In the genomic region with DNA sequence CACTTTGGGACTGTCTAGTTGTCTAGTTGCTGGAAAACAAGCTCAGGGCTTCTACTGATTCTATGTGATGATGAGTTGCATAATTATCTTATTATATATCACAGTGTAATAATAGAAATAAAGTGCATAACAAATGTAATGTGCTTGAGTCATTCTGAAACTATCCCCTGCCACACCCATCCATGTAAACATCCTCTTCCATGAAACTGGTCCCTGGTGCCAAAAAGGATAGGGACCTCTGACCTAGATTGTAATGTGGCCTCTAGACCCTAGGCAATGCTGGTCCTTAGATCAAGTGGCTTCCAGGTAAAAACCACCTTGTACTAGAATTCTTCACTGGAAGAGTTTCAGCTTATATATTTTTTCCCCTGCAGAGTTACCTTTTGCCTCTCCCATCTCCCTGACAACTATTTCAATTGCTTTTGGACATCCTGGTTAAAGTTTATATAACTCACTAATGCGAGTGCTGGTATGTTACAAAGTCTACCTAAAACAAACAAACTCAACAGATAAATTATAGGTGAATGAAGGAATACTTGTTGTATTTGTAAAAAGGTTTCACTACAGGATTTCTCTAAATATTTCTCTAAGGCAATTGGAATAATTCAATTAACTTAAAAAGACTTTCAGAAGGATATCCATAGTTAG, we compare ENCODE assay signal across 1 cellular context.
TF ChIP-seq lines count a peak whose summit lies in the region.

No MANE protein-coding gene starts in this region.

TF ChIP-seq in GM23338, 12 proteins besides CTCF, POLR2A, EP300 and RAD21 (continued from another document):
- TF ChIP-seq, protein P1, sequence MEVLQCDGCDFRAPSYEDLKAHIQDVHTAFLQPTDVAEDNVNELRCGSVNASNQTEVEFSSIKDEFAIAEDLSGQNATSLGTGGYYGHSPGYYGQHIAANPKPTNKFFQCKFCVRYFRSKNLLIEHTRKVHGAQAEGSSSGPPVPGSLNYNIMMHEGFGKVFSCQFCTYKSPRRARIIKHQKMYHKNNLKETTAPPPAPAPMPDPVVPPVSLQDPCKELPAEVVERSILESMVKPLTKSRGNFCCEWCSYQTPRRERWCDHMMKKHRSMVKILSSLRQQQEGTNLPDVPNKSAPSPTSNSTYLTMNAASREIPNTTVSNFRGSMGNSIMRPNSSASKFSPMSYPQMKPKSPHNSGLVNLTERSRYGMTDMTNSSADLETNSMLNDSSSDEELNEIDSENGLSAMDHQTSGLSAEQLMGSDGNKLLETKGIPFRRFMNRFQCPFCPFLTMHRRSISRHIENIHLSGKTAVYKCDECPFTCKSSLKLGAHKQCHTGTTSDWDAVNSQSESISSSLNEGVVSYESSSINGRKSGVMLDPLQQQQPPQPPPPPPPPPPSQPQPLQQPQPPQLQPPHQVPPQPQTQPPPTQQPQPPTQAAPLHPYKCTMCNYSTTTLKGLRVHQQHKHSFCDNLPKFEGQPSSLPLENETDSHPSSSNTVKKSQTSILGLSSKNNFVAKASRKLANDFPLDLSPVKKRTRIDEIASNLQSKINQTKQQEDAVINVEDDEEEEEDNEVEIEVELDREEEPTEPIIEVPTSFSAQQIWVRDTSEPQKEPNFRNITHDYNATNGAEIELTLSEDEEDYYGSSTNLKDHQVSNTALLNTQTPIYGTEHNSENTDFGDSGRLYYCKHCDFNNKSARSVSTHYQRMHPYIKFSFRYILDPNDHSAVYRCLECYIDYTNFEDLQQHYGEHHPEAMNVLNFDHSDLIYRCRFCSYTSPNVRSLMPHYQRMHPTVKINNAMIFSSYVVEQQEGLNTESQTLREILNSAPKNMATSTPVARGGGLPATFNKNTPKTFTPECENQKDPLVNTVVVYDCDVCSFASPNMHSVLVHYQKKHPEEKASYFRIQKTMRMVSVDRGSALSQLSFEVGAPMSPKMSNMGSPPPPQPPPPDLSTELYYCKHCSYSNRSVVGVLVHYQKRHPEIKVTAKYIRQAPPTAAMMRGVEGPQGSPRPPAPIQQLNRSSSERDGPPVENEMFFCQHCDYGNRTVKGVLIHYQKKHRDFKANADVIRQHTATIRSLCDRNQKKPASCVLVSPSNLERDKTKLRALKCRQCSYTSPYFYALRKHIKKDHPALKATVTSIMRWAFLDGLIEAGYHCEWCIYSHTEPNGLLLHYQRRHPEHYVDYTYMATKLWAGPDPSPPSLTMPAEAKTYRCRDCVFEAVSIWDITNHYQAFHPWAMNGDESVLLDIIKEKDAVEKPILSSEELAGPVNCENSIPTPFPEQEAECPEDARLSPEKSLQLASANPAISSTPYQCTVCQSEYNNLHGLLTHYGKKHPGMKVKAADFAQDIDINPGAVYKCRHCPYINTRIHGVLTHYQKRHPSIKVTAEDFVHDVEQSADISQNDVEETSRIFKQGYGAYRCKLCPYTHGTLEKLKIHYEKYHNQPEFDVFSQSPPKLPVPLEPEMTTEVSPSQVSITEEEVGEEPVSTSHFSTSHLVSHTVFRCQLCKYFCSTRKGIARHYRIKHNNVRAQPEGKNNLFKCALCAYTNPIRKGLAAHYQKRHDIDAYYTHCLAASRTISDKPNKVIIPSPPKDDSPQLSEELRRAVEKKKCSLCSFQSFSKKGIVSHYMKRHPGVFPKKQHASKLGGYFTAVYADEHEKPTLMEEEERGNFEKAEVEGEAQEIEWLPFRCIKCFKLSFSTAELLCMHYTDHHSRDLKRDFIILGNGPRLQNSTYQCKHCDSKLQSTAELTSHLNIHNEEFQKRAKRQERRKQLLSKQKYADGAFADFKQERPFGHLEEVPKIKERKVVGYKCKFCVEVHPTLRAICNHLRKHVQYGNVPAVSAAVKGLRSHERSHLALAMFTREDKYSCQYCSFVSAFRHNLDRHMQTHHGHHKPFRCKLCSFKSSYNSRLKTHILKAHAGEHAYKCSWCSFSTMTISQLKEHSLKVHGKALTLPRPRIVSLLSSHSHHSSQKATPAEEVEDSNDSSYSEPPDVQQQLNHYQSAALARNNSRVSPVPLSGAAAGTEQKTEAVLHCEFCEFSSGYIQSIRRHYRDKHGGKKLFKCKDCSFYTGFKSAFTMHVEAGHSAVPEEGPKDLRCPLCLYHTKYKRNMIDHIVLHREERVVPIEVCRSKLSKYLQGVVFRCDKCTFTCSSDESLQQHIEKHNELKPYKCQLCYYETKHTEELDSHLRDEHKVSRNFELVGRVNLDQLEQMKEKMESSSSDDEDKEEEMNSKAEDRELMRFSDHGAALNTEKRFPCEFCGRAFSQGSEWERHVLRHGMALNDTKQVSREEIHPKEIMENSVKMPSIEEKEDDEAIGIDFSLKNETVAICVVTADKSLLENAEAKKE (CRISPR knock-in tag; IDR thresholded peaks at IDR 0.05), result no peak
- no peak for TF ChIP-seq EZH2phosphoT487 (IDR thresholded peaks at IDR 0.05; ENCODE audit: unreplicated experiment)
- no peak for TF ChIP-seq CREB1 (CRISPR knock-in tag; IDR thresholded peaks at IDR 0.05; ENCODE audit: low read depth)
- TF ChIP-seq, protein P2, sequence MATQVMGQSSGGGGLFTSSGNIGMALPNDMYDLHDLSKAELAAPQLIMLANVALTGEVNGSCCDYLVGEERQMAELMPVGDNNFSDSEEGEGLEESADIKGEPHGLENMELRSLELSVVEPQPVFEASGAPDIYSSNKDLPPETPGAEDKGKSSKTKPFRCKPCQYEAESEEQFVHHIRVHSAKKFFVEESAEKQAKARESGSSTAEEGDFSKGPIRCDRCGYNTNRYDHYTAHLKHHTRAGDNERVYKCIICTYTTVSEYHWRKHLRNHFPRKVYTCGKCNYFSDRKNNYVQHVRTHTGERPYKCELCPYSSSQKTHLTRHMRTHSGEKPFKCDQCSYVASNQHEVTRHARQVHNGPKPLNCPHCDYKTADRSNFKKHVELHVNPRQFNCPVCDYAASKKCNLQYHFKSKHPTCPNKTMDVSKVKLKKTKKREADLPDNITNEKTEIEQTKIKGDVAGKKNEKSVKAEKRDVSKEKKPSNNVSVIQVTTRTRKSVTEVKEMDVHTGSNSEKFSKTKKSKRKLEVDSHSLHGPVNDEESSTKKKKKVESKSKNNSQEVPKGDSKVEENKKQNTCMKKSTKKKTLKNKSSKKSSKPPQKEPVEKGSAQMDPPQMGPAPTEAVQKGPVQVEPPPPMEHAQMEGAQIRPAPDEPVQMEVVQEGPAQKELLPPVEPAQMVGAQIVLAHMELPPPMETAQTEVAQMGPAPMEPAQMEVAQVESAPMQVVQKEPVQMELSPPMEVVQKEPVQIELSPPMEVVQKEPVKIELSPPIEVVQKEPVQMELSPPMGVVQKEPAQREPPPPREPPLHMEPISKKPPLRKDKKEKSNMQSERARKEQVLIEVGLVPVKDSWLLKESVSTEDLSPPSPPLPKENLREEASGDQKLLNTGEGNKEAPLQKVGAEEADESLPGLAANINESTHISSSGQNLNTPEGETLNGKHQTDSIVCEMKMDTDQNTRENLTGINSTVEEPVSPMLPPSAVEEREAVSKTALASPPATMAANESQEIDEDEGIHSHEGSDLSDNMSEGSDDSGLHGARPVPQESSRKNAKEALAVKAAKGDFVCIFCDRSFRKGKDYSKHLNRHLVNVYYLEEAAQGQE (IDR thresholded peaks at IDR 0.05; ENCODE audit: unreplicated experiment), result no peak
- TF ChIP-seq, protein P3, sequence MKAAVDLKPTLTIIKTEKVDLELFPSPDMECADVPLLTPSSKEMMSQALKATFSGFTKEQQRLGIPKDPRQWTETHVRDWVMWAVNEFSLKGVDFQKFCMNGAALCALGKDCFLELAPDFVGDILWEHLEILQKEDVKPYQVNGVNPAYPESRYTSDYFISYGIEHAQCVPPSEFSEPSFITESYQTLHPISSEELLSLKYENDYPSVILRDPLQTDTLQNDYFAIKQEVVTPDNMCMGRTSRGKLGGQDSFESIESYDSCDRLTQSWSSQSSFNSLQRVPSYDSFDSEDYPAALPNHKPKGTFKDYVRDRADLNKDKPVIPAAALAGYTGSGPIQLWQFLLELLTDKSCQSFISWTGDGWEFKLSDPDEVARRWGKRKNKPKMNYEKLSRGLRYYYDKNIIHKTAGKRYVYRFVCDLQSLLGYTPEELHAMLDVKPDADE (IDR thresholded peaks at IDR 0.05), result no peak
- TF ChIP-seq NANOG (IDR thresholded peaks at IDR 0.05; ENCODE audit: borderline replicate concordance), result no peak
- no peak for TF ChIP-seq STAT1 (IDR thresholded peaks at IDR 0.05; ENCODE audit: unreplicated experiment)
- TF ChIP-seq ZNF114 (CRISPR knock-in tag; IDR thresholded peaks at IDR 0.05), result no peak
